8 cellular contexts compared by ENCODE assay signal in genomic region chr7:25565949-25566348, GRCh38.
DNase-seq lines count a peak whose midpoint lies in the region; ATAC-seq and TF ChIP-seq lines count a peak whose summit lies in the region.

No MANE protein-coding gene starts in this region.

- dilution Hi-C loops in IMR-90 (cut with HindIII; ENCODE audit: low sequenced_read_pairs, unreplicated experiment), result no loop called here

- H4K20me1 ChIP-seq in IMR-90 (ENCODE audit: insufficient read depth, low read length), result no peaks in the 10 kb centered on the region

- H3K18ac ChIP-seq in IMR-90 (ENCODE audit: low read depth, low read length), result no peak overlapping the region

- ATAC-seq in IMR-90 (ENCODE audit: low read depth), result peak; percentile 65
- ATAC-seq in Panc1, result no peak
- ATAC-seq in HG03342 (IDR thresholded peaks at IDR 0.05; ENCODE audit: unreplicated experiment), result no peak

- no peak overlapping the region for H2BK15ac ChIP-seq in IMR-90 (ENCODE audit: low read depth, low read length)

- no peak overlapping the region for H3K23ac ChIP-seq in IMR-90 (ENCODE audit: low read depth, low read length)

- H3K9me3 ChIP-seq in IMR-90 (ENCODE audit: control insufficient read depth, insufficient read depth, low read length) (no peaks in the 10 kb centered on the region), Panc1 (ENCODE audit: control insufficient read depth, insufficient read depth, low read depth, low read length) (no peaks in the 10 kb centered on the region), testis (no peaks in the 10 kb centered on the region)

- no peak overlapping the region for H3K56ac ChIP-seq in IMR-90 (ENCODE audit: extremely low read depth, insufficient read depth, low read length)

- H3K27ac ChIP-seq in IMR-90 (ENCODE audit: insufficient read depth, low read length) (no peak overlapping the region), Panc1 (ENCODE audit: low read length) (no peak overlapping the region), testis (peak overlapping the region in 1 of 2 donors; percentile 32)

- H2AFZ ChIP-seq in IMR-90 (replicated peaks; ENCODE audit: low read length, poor library complexity), result no peak overlapping the region

- no peaks in the 10 kb centered on the region for H3K79me1 ChIP-seq in IMR-90 (ENCODE audit: low read depth in 1 of 2, low read length in 2 of 2)

- H3K27me3 Mint-ChIP-seq in activated T-helper 1 cell treated with anti-CD3 and anti-CD28 coated beads, Interleukin-12 subunit alpha, Interleukin-12 subunit beta, Interleukin-2, Interleukin-4 antibody, amounts not matched to agents 30 ng/mL and 10 ng/mL and 1 ng/mL, durations not matched to agents 14 hours and 24 hours and 36 hours (ENCODE audit: insufficient read depth), result peaks cover 9% of the 10 kb centered on the region

- DNase-seq in D341Med (ENCODE audit: low spot score) (peak; percentile 56), IMR-90 (peak; percentile 69), Panc1 (ENCODE audit: low read depth, low spot score) (peak; percentile 82), fibroblast of pulmonary artery (ENCODE audit: low read depth) (peak; percentile 81), occipital lobe (lab: John Stamatoyannopoulos, UW) (peak; percentile 21), testis (peak; percentile 81)
- DNase-seq in activated T-helper 1 cell treated with anti-CD3 and anti-CD28 coated beads, Interleukin-12 subunit alpha, Interleukin-12 subunit beta, Interleukin-2, Interleukin-4 antibody, amounts not matched to agents 30 ng/mL and 10 ng/mL and 1 ng/mL, durations not matched to agents 14 hours and 24 hours and 36 hours (ENCODE audit: low spot score), result peak; percentile 44

- TF ChIP-seq CTCF in IMR-90 (conservative IDR thresholded peaks at IDR 0.05; ENCODE audit: low read depth, low read length) (peak; percentile 100; the same call in 1 of the 2 replicates), Panc1 (IDR thresholded peaks at IDR 0.05) (peak; percentile 98), fibroblast of pulmonary artery (IDR thresholded peaks at IDR 0.05; ENCODE audit: low read length, missing control alignments) (no peak), testis (IDR thresholded peaks at IDR 0.05) (peak; percentile 100)

- no peaks in the 10 kb centered on the region for H3K9me1 ChIP-seq in IMR-90 (ENCODE audit: insufficient read depth, low read length)

- no peak overlapping the region for H3K14ac ChIP-seq in IMR-90 (replicated peaks; ENCODE audit: low read depth, low read length)

- no peak overlapping the region for H3K4me3 Mint-ChIP-seq in activated T-helper 1 cell treated with anti-CD3 and anti-CD28 coated beads, Interleukin-12 subunit alpha, Interleukin-12 subunit beta, Interleukin-2, Interleukin-4 antibody, amounts not matched to agents 30 ng/mL and 10 ng/mL and 1 ng/mL, durations not matched to agents 14 hours and 24 hours and 36 hours

- no peak overlapping the region for H3K9ac ChIP-seq in IMR-90 (ENCODE audit: low read depth, low read length)

- no peak overlapping the region for H4K91ac ChIP-seq in IMR-90 (ENCODE audit: insufficient read depth, low read depth, low read length)

- in situ Hi-C loops in IMR-90 (cut with MboI; ENCODE audit: low sequenced_read_pairs) (no loop called here), Panc1 (cut with HindIII; ENCODE audit: low pct_unique_long_range_greater_than_20kb, low sequenced_read_pairs) (no loop called here)

- H3K4me3 ChIP-seq in IMR-90 (ENCODE audit: insufficient read depth, low read depth, low read length) (no peak overlapping the region), Panc1 (ENCODE audit: low read depth in 2 of 2, low read length in 2 of 2) (no peak overlapping the region), fibroblast of pulmonary artery (replicated peaks; ENCODE audit: low read depth, low read length) (no peak overlapping the region), testis (no peak overlapping the region)

- no peaks in the 10 kb centered on the region for H3K36me3 Mint-ChIP-seq in activated T-helper 1 cell treated with anti-CD3 and anti-CD28 coated beads, Interleukin-12 subunit alpha, Interleukin-12 subunit beta, Interleukin-2, Interleukin-4 antibody, amounts not matched to agents 30 ng/mL and 10 ng/mL and 1 ng/mL, durations not matched to agents 14 hours and 24 hours and 36 hours (ENCODE audit: low read depth)

- POLR2A ChIA-PET in IMR-90 (lab: Charles Lee; ENCODE audit: unreplicated experiment) (no interaction called here), Panc1 (lab: Charles Lee) (no interaction called here)

- no peak overlapping the region for H2BK120ac ChIP-seq in IMR-90 (ENCODE audit: low read depth, low read length)

- peak; percentile 71 for TF ChIP-seq RAD21 in IMR-90 (IDR thresholded peaks at IDR 0.05; ENCODE audit: low read length)

- no peaks in the 10 kb centered on the region for H3K9me3 Mint-ChIP-seq in activated T-helper 1 cell treated with anti-CD3 and anti-CD28 coated beads, Interleukin-12 subunit alpha, Interleukin-12 subunit beta, Interleukin-2, Interleukin-4 antibody, amounts not matched to agents 30 ng/mL and 10 ng/mL and 1 ng/mL, durations not matched to agents 14 hours and 24 hours and 36 hours

- H3K4me2 ChIP-seq in IMR-90 (ENCODE audit: low read depth, low read length), result no peak overlapping the region

- peaks cover 11% of the 10 kb centered on the region for H3K4me1 Mint-ChIP-seq in activated T-helper 1 cell treated with anti-CD3 and anti-CD28 coated beads, Interleukin-12 subunit alpha, Interleukin-12 subunit beta, Interleukin-2, Interleukin-4 antibody, amounts not matched to agents 30 ng/mL and 10 ng/mL and 1 ng/mL, durations not matched to agents 14 hours and 24 hours and 36 hours (ENCODE audit: low read depth)

- H3K36me3 ChIP-seq in IMR-90 (ENCODE audit: control insufficient read depth, insufficient read depth, low read length) (no peaks in the 10 kb centered on the region), Panc1 (ENCODE audit: control insufficient read depth, insufficient read depth, low read length) (no peaks in the 10 kb centered on the region), testis (ENCODE audit: low read depth, missing control alignments) (no peaks in the 10 kb centered on the region)

- no peak for TF ChIP-seq POLR2A in IMR-90 (IDR thresholded peaks at IDR 0.05; ENCODE audit: low read depth, low read length)
- no peak for TF ChIP-seq POLR2A in testis (IDR thresholded peaks at IDR 0.05)

- BruUV-seq in IMR-90 (replicated peaks; lab: Mats Ljungman, UMichigan) (no TSS peak), Panc1 (replicated peaks; lab: Mats Ljungman, UMichigan) (no TSS peak)

- H3K27me3 ChIP-seq in IMR-90 (ENCODE audit: control insufficient read depth, insufficient read depth, low read length), result no peaks in the 10 kb centered on the region; the same call in 1 of the 2 replicates
- H3K27me3 ChIP-seq in Panc1 (ENCODE audit: control insufficient read depth, insufficient read depth, low read length), result peaks cover 16% of the 10 kb centered on the region
- no peaks in the 10 kb centered on the region for H3K27me3 ChIP-seq in testis

- no peak overlapping the region for H3K4ac ChIP-seq in IMR-90 (ENCODE audit: low read depth, low read length)

- no CpG with 5 or more reads among the region's 7 CpGs for WGBS in IMR-90 (ENCODE audit: extremely low coverage in 2 of 2, insufficient read length in 1 of 2), 2 experiments
- 0 to 1% methylated on average over 7 of the region's 7 CpGs for WGBS in testis, 2 donors

- H2BK20ac ChIP-seq in IMR-90 (ENCODE audit: low read depth, low read length), result no peak overlapping the region

- H3K4me1 ChIP-seq in IMR-90 (ENCODE audit: control insufficient read depth, insufficient read depth, low read length) (no peaks in the 10 kb centered on the region), Panc1 (ENCODE audit: control insufficient read depth, insufficient read depth, low read length) (peaks cover 4% of the 10 kb centered on the region; the same call in 1 of the 2 replicates), testis (no peaks in the 10 kb centered on the region)

- intact Hi-C loops in IMR-90 (cut with micrococcal nuclease), result loop anchor here (1.0 kb wide), 3 partner anchors 175 to 307 kb away; no protein-coding TSS in a partner anchor
- intact Hi-C loops in Panc1 (cut with micrococcal nuclease; ENCODE audit: unreplicated experiment), result loop anchor here (1.0 kb wide), 2 partner anchors 175 to 307 kb away; no protein-coding TSS in a partner anchor
- intact Hi-C loops in activated T-helper 1 cell treated with anti-CD3 and anti-CD28 coated beads, Interleukin-12 subunit alpha, Interleukin-12 subunit beta, Interleukin-2, Interleukin-4 antibody, amounts not matched to agents 30 ng/mL and 10 ng/mL and 1 ng/mL, durations not matched to agents 14 hours and 24 hours and 36 hours (cut with micrococcal nuclease), result loop anchor here (1.0 kb wide), 3 partner anchors 175 to 307 kb away; no protein-coding TSS in a partner anchor
- intact Hi-C loops in testis (cut with DNase I; ENCODE audit: low total_unique reads), result loop anchor here (5.0 kb wide), 2 partner anchors 174 to 286 kb away; no protein-coding TSS in a partner anchor

- H4K5ac ChIP-seq in IMR-90 (ENCODE audit: low read depth, low read length), result no peak overlapping the region

- CTCF ChIA-PET in IMR-90 (lab: Yijun Ruan, JAX), result interaction anchor here (0.6 to 1.5 kb wide), 14 partner anchors 9 to 1630 kb away, joined by 3 to 5 read pairs (median 4); no protein-coding TSS in a partner anchor
- CTCF ChIA-PET in Panc1 (lab: Charles Lee), result interaction anchor here (1.3 to 4.0 kb wide), 3 partner anchors 175 to 306 kb away, joined by 3 to 16 read pairs (median 4); no protein-coding TSS in a partner anchor

- H2AK5ac ChIP-seq in IMR-90 (ENCODE audit: low read depth, low read length), result no peak overlapping the region

- H3K27ac Mint-ChIP-seq in activated T-helper 1 cell treated with anti-CD3 and anti-CD28 coated beads, Interleukin-12 subunit alpha, Interleukin-12 subunit beta, Interleukin-2, Interleukin-4 antibody, amounts not matched to agents 30 ng/mL and 10 ng/mL and 1 ng/mL, durations not matched to agents 14 hours and 24 hours and 36 hours, result no peak overlapping the region

- H2AK9ac ChIP-seq in IMR-90 (replicated peaks; ENCODE audit: low read depth, low read length, poor library complexity), result no peak overlapping the region

- no peak overlapping the region for H4K8ac ChIP-seq in IMR-90 (ENCODE audit: low read depth in 2 of 2, low read length in 2 of 2)

- H2BK5ac ChIP-seq in IMR-90 (ENCODE audit: low read depth, low read length, poor library complexity, severe bottlenecking), result no peak overlapping the region

TF ChIP-seq in IMR-90, 13 proteins besides CTCF, POLR2A, EP300 and RAD21:
- TF ChIP-seq RFX5 (IDR thresholded peaks at IDR 0.05; ENCODE audit: low read depth, low read length) (no peak), SMC3 (IDR thresholded peaks at IDR 0.05; ENCODE audit: low read depth, low read length) (peak; percentile 86), RCOR1 (IDR thresholded peaks at IDR 0.05; ENCODE audit: insufficient replicate concordance, low read length) (no peak), MAFK (IDR thresholded peaks at IDR 0.05; ENCODE audit: low read depth, low read length) (no peak)

Comparison
In these comparisons a context has a peak if more than half of its experiments do, and no peak if none do; other contexts are left out.
1. DNase-seq: peak in every context shown above with its lines; median percentile 82 in Panc1; 81 in fibroblast of pulmonary artery; 81 in testis; 69 in IMR-90; 56 in D341Med; 44 in activated T-helper 1 cell treated with anti-CD3 and anti-CD28 coated beads, Interleukin-12 subunit alpha, Interleukin-12 subunit beta, Interleukin-2, Interleukin-4 antibody, amounts not matched to agents 30 ng/mL and 10 ng/mL and 1 ng/mL, durations not matched to agents 14 hours and 24 hours and 36 hours; 21 in occipital lobe.